Comparison of ENCODE assay signal across 1 cellular context in genomic region chr3:12841970-12842328, GRCh38.
TF ChIP-seq lines count a peak whose summit lies in the region.

No MANE protein-coding gene starts in this region.

TF ChIP-seq in GM12878, 131 proteins besides CTCF, POLR2A, EP300 and RAD21 (continued from another document):
- TF ChIP-seq, protein P1, sequence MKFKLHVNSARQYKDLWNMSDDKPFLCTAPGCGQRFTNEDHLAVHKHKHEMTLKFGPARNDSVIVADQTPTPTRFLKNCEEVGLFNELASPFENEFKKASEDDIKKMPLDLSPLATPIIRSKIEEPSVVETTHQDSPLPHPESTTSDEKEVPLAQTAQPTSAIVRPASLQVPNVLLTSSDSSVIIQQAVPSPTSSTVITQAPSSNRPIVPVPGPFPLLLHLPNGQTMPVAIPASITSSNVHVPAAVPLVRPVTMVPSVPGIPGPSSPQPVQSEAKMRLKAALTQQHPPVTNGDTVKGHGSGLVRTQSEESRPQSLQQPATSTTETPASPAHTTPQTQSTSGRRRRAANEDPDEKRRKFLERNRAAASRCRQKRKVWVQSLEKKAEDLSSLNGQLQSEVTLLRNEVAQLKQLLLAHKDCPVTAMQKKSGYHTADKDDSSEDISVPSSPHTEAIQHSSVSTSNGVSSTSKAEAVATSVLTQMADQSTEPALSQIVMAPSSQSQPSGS (IDR thresholded peaks at IDR 0.05; ENCODE audit: low read length): 0 out of 2 replicates have a peak, but pooled peaks have one; percentile 6
- no peak for TF ChIP-seq FOXK2 (IDR thresholded peaks at IDR 0.05)
- TF ChIP-seq, protein P2, sequence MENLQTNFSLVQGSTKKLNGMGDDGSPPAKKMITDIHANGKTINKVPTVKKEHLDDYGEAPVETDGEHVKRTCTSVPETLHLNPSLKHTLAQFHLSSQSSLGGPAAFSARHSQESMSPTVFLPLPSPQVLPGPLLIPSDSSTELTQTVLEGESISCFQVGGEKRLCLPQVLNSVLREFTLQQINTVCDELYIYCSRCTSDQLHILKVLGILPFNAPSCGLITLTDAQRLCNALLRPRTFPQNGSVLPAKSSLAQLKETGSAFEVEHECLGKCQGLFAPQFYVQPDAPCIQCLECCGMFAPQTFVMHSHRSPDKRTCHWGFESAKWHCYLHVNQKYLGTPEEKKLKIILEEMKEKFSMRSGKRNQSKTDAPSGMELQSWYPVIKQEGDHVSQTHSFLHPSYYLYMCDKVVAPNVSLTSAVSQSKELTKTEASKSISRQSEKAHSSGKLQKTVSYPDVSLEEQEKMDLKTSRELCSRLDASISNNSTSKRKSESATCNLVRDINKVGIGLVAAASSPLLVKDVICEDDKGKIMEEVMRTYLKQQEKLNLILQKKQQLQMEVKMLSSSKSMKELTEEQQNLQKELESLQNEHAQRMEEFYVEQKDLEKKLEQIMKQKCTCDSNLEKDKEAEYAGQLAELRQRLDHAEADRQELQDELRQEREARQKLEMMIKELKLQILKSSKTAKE (IDR thresholded peaks at IDR 0.05; ENCODE audit: low read depth, poor library complexity, severe bottlenecking): peak; percentile 6
- 0 out of 2 replicates have a peak, but pooled peaks have one; percentile 5 for TF ChIP-seq NBN (IDR thresholded peaks at IDR 0.05)
- no peak for TF ChIP-seq NKRF (conservative IDR thresholded peaks at IDR 0.05)
- TF ChIP-seq WRNIP1 (IDR thresholded peaks at IDR 0.05; ENCODE audit: borderline replicate concordance, low read depth, low read length): no peak
- TF ChIP-seq DPF2 (IDR thresholded peaks at IDR 0.05): no peak
- TF ChIP-seq NR2C1 (IDR thresholded peaks at IDR 0.05): no peak
- TF ChIP-seq STAT3 (IDR thresholded peaks at IDR 0.05; ENCODE audit: low read depth, low read length): no peak
- TF ChIP-seq TCF7 (IDR thresholded peaks at IDR 0.05; ENCODE audit: borderline replicate concordance): no peak
- TF ChIP-seq KLF5 (IDR thresholded peaks at IDR 0.05; ENCODE audit: partially characterized antibody): no peak
- TF ChIP-seq E4F1 (IDR thresholded peaks at IDR 0.05; ENCODE audit: borderline replicate concordance, partially characterized antibody): no peak
- TF ChIP-seq SMAD1 (IDR thresholded peaks at IDR 0.05; ENCODE audit: low read depth, partially characterized antibody): no peak
- TF ChIP-seq MXI1 (IDR thresholded peaks at IDR 0.05; ENCODE audit: low read depth, low read length): no peak
- TF ChIP-seq ZNF274 (IDR thresholded peaks at IDR 0.05; ENCODE audit: insufficient read depth, insufficient read length): no peak
- TF ChIP-seq ZNF24 (IDR thresholded peaks at IDR 0.05): peak; percentile 30; the same call in 1 of the 2 replicates
TF ChIP-seq in GM12878: peak in this region for 4.
